Comparison of ENCODE assay signal across 10 cellular contexts in genomic region chr1:30807318-30808066, GRCh38. TPM values are rescaled to one million over a fixed set of nuclear protein-coding genes. Genes with fewer than 3 reads are reported as not detected.
DNase-seq lines count a peak whose midpoint lies in the region; ATAC-seq, FAIRE-seq and TF ChIP-seq lines count a peak whose summit lies in the region.
"Had no signal": no experiment of that assay in that cellular context is flagged by ENCODE, and none has a peak within 500 bp of the region (broad histone marks: within the 10 kb centered on the region; RNA-seq: fewer than 3 reads in every experiment).

No MANE protein-coding gene starts in this region.

- no peak overlapping the region for H3K9ac ChIP-seq in astrocyte (ENCODE audit: low read length)

- H2AFZ ChIP-seq in astrocyte (ENCODE audit: low read depth, low read length) (no peak overlapping the region), osteoblast (ENCODE audit: low read length) (no peak overlapping the region)

- H3K27ac Mint-ChIP-seq in astrocyte (ENCODE audit: unreplicated experiment) (no peak overlapping the region), WTC11 (no peak overlapping the region)
- H3K27ac Mint-ChIP-seq: activated naive CD4-positive, alpha-beta T cell treated with anti-CD3 and anti-CD28 coated beads, Interleukin-2, amount 50 U/mL, for 24 hours had no signal

- H3K36me3 ChIP-seq in astrocyte (ENCODE audit: insufficient read depth, low read length) (no peaks in the 10 kb centered on the region), osteoblast (ENCODE audit: insufficient read depth, low read length) (no peaks in the 10 kb centered on the region)

- no peaks in the 10 kb centered on the region for H3K79me2 ChIP-seq in astrocyte (ENCODE audit: insufficient read depth, low read length)
- no peaks in the 10 kb centered on the region for H3K79me2 ChIP-seq in osteoblast (ENCODE audit: insufficient read depth, low read length)

- H3K27me3 Mint-ChIP-seq in astrocyte (ENCODE audit: low read depth, unreplicated experiment) (no peaks in the 10 kb centered on the region), WTC11 (ENCODE audit: low read depth) (no peaks in the 10 kb centered on the region)

- no peaks in the 10 kb centered on the region for H3K27me3 ChIP-seq in astrocyte (ENCODE audit: insufficient read depth, low read length)
- peaks cover 17% of the 10 kb centered on the region for H3K27me3 ChIP-seq in osteoblast (ENCODE audit: insufficient read depth, low read length)

- FAIRE-seq in astrocyte (lab: Jason Lieb, UNC), result no peak

- H3K4me2 ChIP-seq in astrocyte (ENCODE audit: low read length) (peak overlapping the region; percentile 61), osteoblast (ENCODE audit: insufficient read depth, low read length) (peak overlapping the region; percentile 14)

- H4K20me1 ChIP-seq in astrocyte (ENCODE audit: insufficient read depth, low read length) (no peaks in the 10 kb centered on the region), osteoblast (ENCODE audit: insufficient read depth, low read length) (no peaks in the 10 kb centered on the region)

- H3K4me3 Mint-ChIP-seq in astrocyte (ENCODE audit: unreplicated experiment), result no peak overlapping the region
- no peak overlapping the region for H3K4me3 Mint-ChIP-seq in WTC11
- H3K4me3 Mint-ChIP-seq: activated naive CD4-positive, alpha-beta T cell treated with anti-CD3 and anti-CD28 coated beads, Interleukin-2, amount 50 U/mL, for 24 hours had no signal

- no peaks in the 10 kb centered on the region for H3K36me3 Mint-ChIP-seq in astrocyte (ENCODE audit: low read depth, unreplicated experiment)
- H3K36me3 Mint-ChIP-seq in WTC11, result no peaks in the 10 kb centered on the region
- H3K36me3 Mint-ChIP-seq: activated naive CD4-positive, alpha-beta T cell treated with anti-CD3 and anti-CD28 coated beads, Interleukin-2, amount 50 U/mL, for 24 hours had no signal

- H3K9me3 ChIP-seq in astrocyte (ENCODE audit: insufficient read depth, low read depth, low read length) (no peaks in the 10 kb centered on the region), osteoblast (ENCODE audit: low read depth, low read length) (peaks cover 7% of the 10 kb centered on the region)

- TF ChIP-seq CTCF in astrocyte (IDR thresholded peaks at IDR 0.05; ENCODE audit: insufficient read depth, low read depth, low read length) (no peak), osteoblast (IDR thresholded peaks at IDR 0.05; ENCODE audit: extremely low read depth, low read depth, low read length) (no peak), WTC11 (IDR thresholded peaks at IDR 0.05) (no peak)

- peaks cover 57% of the 10 kb centered on the region for H3K4me1 Mint-ChIP-seq in astrocyte (ENCODE audit: low read depth, unreplicated experiment)
- peaks cover 62% of the 10 kb centered on the region for H3K4me1 Mint-ChIP-seq in WTC11
- H3K4me1 Mint-ChIP-seq: activated naive CD4-positive, alpha-beta T cell treated with anti-CD3 and anti-CD28 coated beads, Interleukin-2, amount 50 U/mL, for 24 hours had no signal

- DNase-seq in DMS153 (lab: John Stamatoyannopoulos, UW) (peak; percentile 94), NCI-H2081 (lab: John Stamatoyannopoulos, UW) (peak; percentile 78 to 85), astrocyte (ENCODE audit: low read depth) (no peak), osteoblast (ENCODE audit: insufficient read length, low spot score, missing footprints) (peak; percentile 88), WTC11 (ENCODE audit: low spot score) (no peak)
- DNase-seq in effector CD8-positive, alpha-beta T cell (lab: John Stamatoyannopoulos, UW), result no peak
- DNase-seq: DND-41 had no signal

- H3K9me3 Mint-ChIP-seq in astrocyte (ENCODE audit: unreplicated experiment) (no peaks in the 10 kb centered on the region), WTC11 (no peaks in the 10 kb centered on the region)
- H3K9me3 Mint-ChIP-seq: activated naive CD4-positive, alpha-beta T cell treated with anti-CD3 and anti-CD28 coated beads, Interleukin-2, amount 50 U/mL, for 24 hours had no signal

- no peak overlapping the region for H3K27ac ChIP-seq in astrocyte (ENCODE audit: low read depth, low read length)
- no peak overlapping the region for H3K27ac ChIP-seq in osteoblast (ENCODE audit: low read depth, low read length)

- H3K4me1 ChIP-seq in astrocyte (ENCODE audit: insufficient read depth, low read length) (peaks cover 40% of the 10 kb centered on the region), osteoblast (ENCODE audit: insufficient read depth, low read length) (peaks cover 43% of the 10 kb centered on the region)

- CTCF ChIA-PET in WTC11 (lab: Charles Lee), result interaction anchor here (1.1 to 5.8 kb wide), 3 partner anchors 28 to 103 kb away, joined by 6 to 25 read pairs (median 24); no protein-coding TSS in a partner anchor

- H3K4me3 ChIP-seq in astrocyte (ENCODE audit: insufficient read depth, low read depth, low read length), result no peak overlapping the region
- no peak overlapping the region for H3K4me3 ChIP-seq in osteoblast (ENCODE audit: insufficient read depth, low read length)

- POLR2A ChIA-PET in WTC11 (lab: Charles Lee), result interaction anchor here (0.5 to 0.6 kb wide), 2 partner anchors 54 to 115 kb away, joined by 3 to 4 read pairs; no protein-coding TSS in a partner anchor

- ATAC-seq in WTC11 (no peak), HG03571 (IDR thresholded peaks at IDR 0.05; ENCODE audit: unreplicated experiment) (no peak), GM21576 (IDR thresholded peaks at IDR 0.05; ENCODE audit: unreplicated experiment) (no peak)

TF ChIP-seq in WTC11, 78 proteins besides CTCF, POLR2A, EP300 and RAD21 (continues in another document):
- TF ChIP-seq NR2C2 (CRISPR knock-in tag; IDR thresholded peaks at IDR 0.05) (no peak), ATF3 (CRISPR knock-in tag; conservative IDR thresholded peaks at IDR 0.05) (no peak), OVOL2 (CRISPR knock-in tag; IDR thresholded peaks at IDR 0.05; ENCODE audit: borderline replicate concordance) (no peak), FOXP4 (CRISPR knock-in tag; IDR thresholded peaks at IDR 0.05) (no peak), ETV6 (CRISPR knock-in tag; IDR thresholded peaks at IDR 0.05) (no peak), ZNF219 (CRISPR knock-in tag; IDR thresholded peaks at IDR 0.05; ENCODE audit: borderline replicate concordance) (no peak), MLX (CRISPR knock-in tag; IDR thresholded peaks at IDR 0.05) (no peak), ATF6 (CRISPR knock-in tag; IDR thresholded peaks at IDR 0.05) (no peak), SOX15 (CRISPR knock-in tag; IDR thresholded peaks at IDR 0.05) (no peak), TCF7 (CRISPR knock-in tag; IDR thresholded peaks at IDR 0.05; ENCODE audit: low read depth) (no peak), GRHL2 (CRISPR knock-in tag; IDR thresholded peaks at IDR 0.05; ENCODE audit: insufficient replicate concordance, severe bottlenecking) (no peak)

RNA-seq across cellular contexts. Expression of gene LAPTM5, which starts 49.9 kb away (rescaled TPM):
- 0.77 and 0.89 TPM in 2 replicates for total RNA-seq in astrocyte
- total RNA-seq in osteoblast, result 0.72 and 1.8 TPM in 2 replicates
- total RNA-seq in WTC11 (2021), result 1.3 to 1.5 TPM (median 1.3 TPM) in 3 replicates

Comparison
In these comparisons a context has a peak if more than half of its experiments do, and no peak if none do; other contexts are left out.
1. DNase-seq: peak in DMS153 (single experiment), NCI-H2081 (2 of 2) and osteoblast (single experiment); none in astrocyte (single experiment), effector CD8-positive, alpha-beta T cell (single experiment) and WTC11 (single experiment).